In genomic region chr19:44542671-44543070, GRCh38 we compare ENCODE assay signal across 31 cellular contexts. TPM values are rescaled to one million over a fixed set of nuclear protein-coding genes. Genes with fewer than 3 reads are reported as not detected.
"Had no signal": no experiment of that assay in that cellular context is flagged by ENCODE, and none has a peak within 500 bp of the region (broad histone marks: within the 10 kb centered on the region; RNA-seq: fewer than 3 reads in every experiment).

No MANE protein-coding gene starts in this region.

- H3K4me1 ChIP-seq: stomach, suprapubic skin, testis, thyroid gland, tibial artery, tibial nerve, transverse colon, upper lobe of left lung, upper lobe of right lung, uterus, vagina had no signal

- ATAC-seq: stimulated activated effector memory CD8-positive, alpha-beta T cell treated with anti-CD3 and anti-CD28 coated beads, Interleukin-12 subunit alpha, Interleukin-12 subunit beta, amount 100 ng/mL, for 72 hours; stimulated activated memory B cell treated with anti-CD40 and anti-IgM and Interleukin-4, amounts not matched to agents 10 μg/mL and 1 μg/mL and 100 μg/mL, for 72 hours; stimulated activated naive B cell treated with anti-CD40 and anti-IgM and Interleukin-4, amounts not matched to agents 10 μg/mL and 1 μg/mL and 100 μg/mL, for 72 hours; stimulated activated naive CD8-positive, alpha-beta T cell treated with anti-CD3 and anti-CD28 coated beads, Interleukin-15, amount 100 ng/mL, for 72 hours; stimulated activated naive CD8-positive, alpha-beta T cell treated with anti-CD3 and anti-CD28 coated beads, Interleukin-15, Interleukin-2, amounts not matched to agents 100 U/mL and 50 U/mL, for 24 hours; upper lobe of right lung had no signal

- H3K4me3 ChIP-seq: stomach, suprapubic skin, testis, thoracic aorta, thyroid gland, tibial artery, tibial nerve, transverse colon, upper lobe of left lung, upper lobe of right lung, uterus, vagina had no signal

- H3K36me3 ChIP-seq: stomach, suprapubic skin, thoracic aorta, thyroid gland, tibial artery, tibial nerve, transverse colon, upper lobe of left lung, upper lobe of right lung, uterus, vagina had no signal

- DNase-seq: stimulated activated CD4-positive, alpha-beta T cell treated with anti-CD3 and anti-CD28 coated beads, Interleukin-2, amount 100 ng/mL, for 48 hours; stimulated activated CD4-positive, alpha-beta T cell treated with anti-CD3 and anti-CD28 coated beads, Interleukin-4, amount 100 ng/mL, for 1 hour; stimulated activated CD4-positive, alpha-beta T cell treated with anti-CD3 and anti-CD28 coated beads, Interleukin-4, amount 100 ng/mL, for 24 hours; stimulated activated CD4-positive, alpha-beta T cell treated with anti-CD3 and anti-CD28 coated beads, Interleukin-4, amount 100 ng/mL, for 4 hours; stimulated activated CD8-positive, alpha-beta memory T cell treated with anti-CD3 and anti-CD28 coated beads, Interleukin-4, amount 100 ng/mL, for 48 hours; stimulated activated naive B cell treated with anti-CD40 and anti-IgM and Interleukin-4, amounts not matched to agents 10 μg/mL and 1 μg/mL and 100 μg/mL, for 72 hours; stimulated activated naive CD4-positive, alpha-beta T cell; stimulated activated naive CD4-positive, alpha-beta T cell treated with Interleukin-2 at 50 U/mL for 16 hours; stimulated activated naive CD8-positive, alpha-beta T cell treated with anti-CD3 and anti-CD28 coated beads, Interleukin-15, amount 100 ng/mL, for 72 hours; stimulated activated naive CD8-positive, alpha-beta T cell treated with anti-CD3 and anti-CD28 coated beads, Interleukin-15, Interleukin-2, amounts not matched to agents 100 U/mL and 50 U/mL, for 24 hours; stomach; substantia nigra; testis; thyroid gland; tibial artery; transverse colon; trophoblast cell; upper lobe of left lung; upper lobe of right lung; uterus had no signal

- H3K9me3 ChIP-seq: suprapubic skin, testis, thoracic aorta, thyroid gland, tibial artery, transverse colon, upper lobe of left lung, upper lobe of right lung, uterus, vagina had no signal

- H3K27ac ChIP-seq: stomach, suprapubic skin, testis, thoracic aorta, thyroid gland, tibial artery, tibial nerve, transverse colon, upper lobe of left lung, upper lobe of right lung, uterus, vagina had no signal

- H3K27me3 ChIP-seq: testis, thyroid gland, tibial nerve, transverse colon, upper lobe of left lung, upper lobe of right lung, uterus, vagina had no signal

- FAIRE-seq: urothelium cell line had no signal

RNA-seq across cellular contexts. Expression of gene CEACAM20, which starts 13.2 kb away (rescaled TPM):
- total RNA-seq: subcutaneous adipose tissue, temporal lobe, thoracic aorta, thyroid gland, tibial nerve, upper lobe of left lung, ureter, urinary bladder, vagina had no signal
- polyA plus RNA-seq: stomach, urinary bladder had no signal
